Comparison of ENCODE assay signal across 7 cellular contexts in the genomic region with DNA sequence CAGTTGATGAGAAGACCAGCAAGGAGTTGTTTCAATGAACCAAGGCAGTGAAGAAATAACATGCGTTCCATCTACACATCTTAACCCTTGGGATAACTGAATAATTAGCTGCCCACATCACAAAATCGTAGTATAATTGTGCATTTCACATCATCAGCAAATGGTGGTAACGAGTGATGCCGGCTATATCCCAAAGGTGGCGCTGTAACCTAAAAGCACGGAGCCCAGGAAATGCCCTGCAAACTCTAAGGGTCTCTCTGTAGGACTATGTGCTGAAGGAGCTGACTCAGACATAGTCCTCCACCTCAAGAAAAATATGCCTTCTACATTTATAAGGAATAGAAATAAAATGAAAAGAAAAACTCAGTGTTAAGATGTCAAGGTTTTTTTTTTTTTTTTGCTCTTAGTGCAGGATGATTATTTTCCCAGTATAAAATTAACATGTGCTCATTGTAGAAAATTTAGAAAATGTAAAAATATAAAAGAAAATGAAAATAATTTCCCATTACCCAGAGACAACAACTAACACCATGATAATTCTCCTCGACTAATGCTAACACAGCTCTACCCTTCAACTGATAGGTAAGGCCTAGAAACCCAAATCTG. TPM values are rescaled to one million over a fixed set of nuclear protein-coding genes. Genes with fewer than 3 reads are reported as not detected.
DNase-seq lines count a peak whose midpoint lies in the region; ATAC-seq and TF ChIP-seq lines count a peak whose summit lies in the region.

No MANE protein-coding gene starts in this region.

- peak; percentile 85 for TF ChIP-seq CTCF in GM12865 (IDR thresholded peaks at IDR 0.05; ENCODE audit: insufficient read depth, low read depth, low read length, missing control alignments)
- peak; percentile 81 for TF ChIP-seq CTCF in astrocyte of the spinal cord (IDR thresholded peaks at IDR 0.05; ENCODE audit: low read depth, low read length)
- peak; percentile 53 for TF ChIP-seq CTCF in mucosa of descending colon (IDR thresholded peaks at IDR 0.05)
- peak in 1 of 5 experiments; percentile 21 for TF ChIP-seq CTCF in tibial nerve (IDR thresholded peaks at IDR 0.05)

- H3K9ac ChIP-seq in Karpas-422 (ENCODE audit: low read length): peak overlapping the region; percentile 27

- intact Hi-C loops in mucosa of descending colon (cut with DNase I, micrococcal nuclease): loop anchor here in 1 of 2 donors (10.0 kb wide), 1 partner anchor 90 kb away; no protein-coding TSS in a partner anchor

- in situ Hi-C loops in astrocyte of the spinal cord (cut with HindIII; ENCODE audit: low sequenced_read_pairs): no loop called here

- H3K9me2 ChIP-seq in Karpas-422 (replicated peaks; ENCODE audit: insufficient read depth, low read length): no peaks in the 10 kb centered on the region

- ATAC-seq in GM21423 (IDR thresholded peaks at IDR 0.05; ENCODE audit: unreplicated experiment): peak; percentile 74
- peak; percentile 82 for ATAC-seq in mucosa of descending colon

- DNase-seq in GM12865 (ENCODE audit: low read depth) (peak; percentile 70), Karpas-422 (peak; percentile 93), astrocyte of the spinal cord (ENCODE audit: low read depth, low spot score) (peak; percentile 43), mucosa of descending colon (peak in 2 of 3 donors; percentile 53 to 76), 8988T (no peak), tibial nerve (ENCODE audit: low spot score in 2 of 2) (no peak)

- no peaks in the 10 kb centered on the region for H3K36me3 ChIP-seq in Karpas-422 (ENCODE audit: insufficient read depth, low read length)
- H3K36me3 ChIP-seq in mucosa of descending colon (ENCODE audit: low read depth): no peaks in the 10 kb centered on the region
- H3K36me3 ChIP-seq in tibial nerve: no peaks in the 10 kb centered on the region

- H3K27me3 ChIP-seq in Karpas-422 (ENCODE audit: low read length) (no peaks in the 10 kb centered on the region), tibial nerve (no peaks in the 10 kb centered on the region)

- H3K9me3 ChIP-seq in Karpas-422 (ENCODE audit: low read length) (no peaks in the 10 kb centered on the region), mucosa of descending colon (no peaks in the 10 kb centered on the region), tibial nerve (no peaks in the 10 kb centered on the region)

- 23 to 26% methylated on average over 7 of the region's 7 CpGs for WGBS in tibial nerve, 2 donors

- TF ChIP-seq POLR2A in tibial nerve (IDR thresholded peaks at IDR 0.05): no peak

- H3K79me2 ChIP-seq in Karpas-422 (ENCODE audit: low read length): no peaks in the 10 kb centered on the region

- no peaks in the 10 kb centered on the region for H4K20me1 ChIP-seq in Karpas-422 (ENCODE audit: insufficient read depth, low read depth, low read length)

- H3K4me3 ChIP-seq in GM12865 (ENCODE audit: low read depth, low read length) (no peak overlapping the region), Karpas-422 (ENCODE audit: low read length) (no peak overlapping the region), astrocyte of the spinal cord (ENCODE audit: low read depth, low read length) (no peak overlapping the region), mucosa of descending colon (no peak overlapping the region), tibial nerve (no peak overlapping the region)

- H3K27ac ChIP-seq in Karpas-422 (ENCODE audit: low read length) (peak overlapping the region; percentile 48), tibial nerve (no peak overlapping the region)

- H3K4me2 ChIP-seq in Karpas-422 (ENCODE audit: low read depth, low read length, poor library complexity, severe bottlenecking): peak overlapping the region; percentile 26

- peaks cover 57% of the 10 kb centered on the region for H3K4me1 ChIP-seq in Karpas-422 (ENCODE audit: low read length)
- H3K4me1 ChIP-seq in mucosa of descending colon (ENCODE audit: low read depth): no peaks in the 10 kb centered on the region
- no peaks in the 10 kb centered on the region for H3K4me1 ChIP-seq in tibial nerve

- no peak for TF ChIP-seq EP300 in tibial nerve (IDR thresholded peaks at IDR 0.05)

- H2AFZ ChIP-seq in Karpas-422 (ENCODE audit: low read length): peak overlapping the region; percentile 97

RNA-seq across cellular contexts. Expression of a gene that starts 23.1 kb away (rescaled TPM):
- not detected in 2 replicates for total RNA-seq in Karpas-422 (2014; rRNA removed; shearing (Covaris generic); ENCODE audit: low replicate concordance)
- total RNA-seq in mucosa of descending colon: 1 to 10 TPM in 1 of 3 donors, under 1 TPM in 2; 0.06 to 1.0 (median 0.14) TPM
- total RNA-seq in tibial nerve: not detected

RNA-seq across cellular contexts. Expression of a gene that starts 47.9 kb away (rescaled TPM):
- total RNA-seq in Karpas-422 (2014; rRNA removed; shearing (Covaris generic); ENCODE audit: low replicate concordance): 4.5 and 8.3 TPM in 2 replicates
- total RNA-seq in mucosa of descending colon (under 1 TPM in 2 of 3 donors, not detected in 1; 0.24 to 0.26 TPM), tibial nerve (not detected)

Comparison
In these comparisons a context has a peak if more than half of its experiments do, and no peak if none do; other contexts are left out.
1. DNase-seq: peak in GM12865 (single experiment), Karpas-422 (single experiment), astrocyte of the spinal cord (single experiment) and mucosa of descending colon (2 of 3); none in 8988T (single experiment) and tibial nerve (0 of 2).